In genomic region chr14:75341639-75342038, GRCh38 we compare ENCODE assay signal across 12 cellular contexts.
DNase-seq lines count a peak whose midpoint lies in the region; ATAC-seq, FAIRE-seq and TF ChIP-seq lines count a peak whose summit lies in the region.
"Had no signal": no experiment of that assay in that cellular context is flagged by ENCODE, and none has a peak within 500 bp of the region (broad histone marks: within the 10 kb centered on the region; RNA-seq: fewer than 3 reads in every experiment).

No MANE protein-coding gene starts in this region.

- H3K4me1 ChIP-seq in liver (ENCODE audit: control insufficient read depth in 4 of 4, insufficient read depth in 4 of 4, low read length in 3 of 4) (no peaks in the 10 kb centered on the region), HepG2 (ENCODE audit: insufficient read depth, low read length) (no peaks in the 10 kb centered on the region), pancreas (peaks cover 0 to 3% (median 0%) of the 10 kb centered on the region in 3 donors)
- no peaks in the 10 kb centered on the region for H3K4me1 ChIP-seq in CD8-positive, alpha-beta T cell (ENCODE audit: insufficient read depth, low read length)
- H3K4me1 ChIP-seq: A549 had no signal

- no peak for TF ChIP-seq POLR2A in HepG2 (IDR thresholded peaks at IDR 0.05; ENCODE audit: insufficient read depth in 1 of 2, low read depth in 2 of 2, low read length in 2 of 2)

- H4K20me1 ChIP-seq in HepG2 (ENCODE audit: insufficient read depth, low read length): no peaks in the 10 kb centered on the region

- intact Hi-C loops in HepG2 (cut with micrococcal nuclease; ENCODE audit: unreplicated experiment) (no loop called here), dorsolateral prefrontal cortex (cut with DNase I) (no loop called here), pancreas (cut with DNase I) (no loop called here)
- intact Hi-C loops in CD8-positive, alpha-beta T cell (cut with DNase I, micrococcal nuclease): no loop called here

- POLR2A ChIA-PET in HepG2 (lab: Yijun Ruan, JAX): no interaction called here
- POLR2A ChIA-PET in CD8-positive, alpha-beta T cell (lab: Charles Lee): interaction anchor here (1.6 kb wide), 1 partner anchor 8 kb away, joined by 9 read pairs; no protein-coding TSS in a partner anchor

- H3K27me3 ChIP-seq in liver (ENCODE audit: control insufficient read depth in 4 of 4, insufficient read depth in 4 of 4, low read length in 3 of 4): no peaks in the 10 kb centered on the region
- H3K27me3 ChIP-seq in HepG2 (ENCODE audit: control insufficient read depth in 1 of 2, insufficient read depth in 2 of 2, low read length in 2 of 2): 0 out of 5 replicates have a peak, but pooled peaks cover 0 to 8% of the 10 kb centered on the region in 2 experiments
- H3K27me3 ChIP-seq in dorsolateral prefrontal cortex: no peaks in the 10 kb centered on the region
- no peaks in the 10 kb centered on the region for H3K27me3 ChIP-seq in pancreas
- no peaks in the 10 kb centered on the region for H3K27me3 ChIP-seq in CD8-positive, alpha-beta T cell (ENCODE audit: insufficient read depth, low read length)

- TF ChIP-seq EP300 in HepG2 (IDR thresholded peaks at IDR 0.05; ENCODE audit: low read depth in 2 of 2, low read length in 2 of 2) (no peak), HepG2 (CRISPR knock-in tag; IDR thresholded peaks at IDR 0.05; ENCODE audit: borderline replicate concordance) (no peak)

- H3K4me3 ChIP-seq in liver (ENCODE audit: low read depth in 1 of 3, low read length in 3 of 3) (no peak overlapping the region), HepG2 (replicated peaks in 1 of 3; ENCODE audit: insufficient read depth in 1 of 3, low read depth in 2 of 3, low read length in 3 of 3) (no peak overlapping the region), dorsolateral prefrontal cortex (no peak overlapping the region), pancreas (no peak overlapping the region)
- H3K4me3 ChIP-seq in CD8-positive, alpha-beta T cell (ENCODE audit: low read depth, low read length): no peak overlapping the region
- H3K4me3 ChIP-seq: A549 had no signal

- in situ Hi-C loops in HepG2 (cut with HindIII; ENCODE audit: extremely low pct_ligation_motif_present, low pct_unique_long_range_greater_than_20kb): no loop called here

- peaks cover 1% of the 10 kb centered on the region for H3K4me1 Mint-ChIP-seq in CD8-positive, alpha-beta T cell (ENCODE audit: low read depth)

- CTCF ChIA-PET in HepG2 (lab: Yijun Ruan, JAX; ENCODE audit: low intra/inter-chr PET ratio, low total read pairs): no interaction called here
- CTCF ChIA-PET in CD8-positive, alpha-beta T cell (lab: Charles Lee): no interaction called here

- H3K27me3 Mint-ChIP-seq in CD8-positive, alpha-beta T cell (ENCODE audit: low read depth): peaks cover 5% of the 10 kb centered on the region

- H3K36me3 Mint-ChIP-seq in CD8-positive, alpha-beta T cell: no peaks in the 10 kb centered on the region

- BruUV-seq in HepG2 (replicated peaks; lab: Mats Ljungman, UMichigan): no TSS peak

- H3K27ac Mint-ChIP-seq in CD8-positive, alpha-beta T cell: no peak overlapping the region

- H3K4me2 ChIP-seq in HepG2 (ENCODE audit: low read depth, low read length): no peak overlapping the region
- H3K4me2 ChIP-seq: A549 had no signal

- ATAC-seq in HepG2 (no peak), pancreas (peak in 3 of 4 donors; percentile 22 to 77 (median 66))
- no peak for ATAC-seq in CD8-positive, alpha-beta T cell
- ATAC-seq: A549 had no signal

- TF ChIP-seq RAD21 in liver (IDR thresholded peaks at IDR 0.05) (no peak), HepG2 (CRISPR knock-in tag; IDR thresholded peaks at IDR 0.05) (no peak)

- H3K27ac ChIP-seq in liver (ENCODE audit: low read depth in 1 of 2, low read length in 2 of 2): peak overlapping the region; percentile 64 to 69
- H3K27ac ChIP-seq in HepG2 (ENCODE audit: extremely low read length, insufficient read depth, low read length): no peak overlapping the region
- H3K27ac ChIP-seq in dorsolateral prefrontal cortex: peak overlapping the region in 58 of 59 donors; percentile 1 to 91 (median 80)
- peak overlapping the region in 2 of 4 donors; percentile 41 for H3K27ac ChIP-seq in pancreas
- H3K27ac ChIP-seq in CD8-positive, alpha-beta T cell (ENCODE audit: low read depth, low read length): no peak overlapping the region
- H3K27ac ChIP-seq: A549, VCaP had no signal

- H3K9ac ChIP-seq in liver (ENCODE audit: low read depth in 1 of 2, low read length in 2 of 2) (no peak overlapping the region), HepG2 (ENCODE audit: insufficient read depth, low read depth, low read length) (no peak overlapping the region)

- FAIRE-seq in HepG2 (lab: Jason Lieb, UNC) (no peak), pancreas (lab: Jason Lieb, UNC) (no peak)
- FAIRE-seq: A549, endometrium had no signal

- DNase-seq in HepG2 (ENCODE audit: low spot score): no peak
- DNase-seq in dorsolateral prefrontal cortex: no peak
- no peak for DNase-seq in pancreas
- no peak for DNase-seq in DMS153 (lab: John Stamatoyannopoulos, UW)
- DNase-seq in HUDEP-2 (lab: John Stamatoyannopoulos, UW; ENCODE audit: unreplicated experiment in 76 of 76): no peak
- no peak for DNase-seq in CD8-positive, alpha-beta T cell
- DNase-seq in effector CD8-positive, alpha-beta T cell (lab: John Stamatoyannopoulos, UW): no peak
- DNase-seq: NCI-H1436 had no signal

- no peaks in the 10 kb centered on the region for H3K79me2 ChIP-seq in HepG2 (ENCODE audit: insufficient read depth, low read length)

- H3K4me3 Mint-ChIP-seq in CD8-positive, alpha-beta T cell: no peak overlapping the region

- no peak for TF ChIP-seq CTCF in liver (IDR thresholded peaks at IDR 0.05; ENCODE audit: low read depth, low read length, missing input control)
- TF ChIP-seq CTCF in HepG2 (CRISPR knock-in tag; IDR thresholded peaks at IDR 0.05): no peak
- no peak for TF ChIP-seq CTCF in dorsolateral prefrontal cortex (IDR thresholded peaks at IDR 0.05 in 54 of 56, conservative IDR thresholded peaks at IDR 0.05 in 2 of 56; ENCODE audit: low read depth in 1 of 56, partially characterized antibody in 56 of 56)
- TF ChIP-seq CTCF in pancreas (IDR thresholded peaks at IDR 0.05): no peak
- TF ChIP-seq CTCF in CD8-positive, alpha-beta T cell (IDR thresholded peaks at IDR 0.05): no peak

- H3K9me3 ChIP-seq in liver (ENCODE audit: control insufficient read depth in 4 of 4, low read length in 3 of 4) (no peaks in the 10 kb centered on the region), HepG2 (ENCODE audit: low read length) (no peaks in the 10 kb centered on the region), pancreas (no peaks in the 10 kb centered on the region)
- H3K9me3 ChIP-seq in CD8-positive, alpha-beta T cell (ENCODE audit: low read length): no peaks in the 10 kb centered on the region

- no peak overlapping the region for H2AFZ ChIP-seq in HepG2 (ENCODE audit: low read length)

- H3K36me3 ChIP-seq in liver (ENCODE audit: control insufficient read depth in 4 of 4, insufficient read depth in 3 of 4, low read depth in 1 of 4, low read length in 3 of 4) (no peaks in the 10 kb centered on the region), HepG2 (replicated peaks in 1 of 2; ENCODE audit: control insufficient read depth in 1 of 2, insufficient read depth in 2 of 2, low read length in 2 of 2) (no peaks in the 10 kb centered on the region), pancreas (no peaks in the 10 kb centered on the region)
- no peaks in the 10 kb centered on the region for H3K36me3 ChIP-seq in CD8-positive, alpha-beta T cell (ENCODE audit: insufficient read depth, low read length)

- H3K9me3 Mint-ChIP-seq in CD8-positive, alpha-beta T cell: peaks cover 7% of the 10 kb centered on the region

TF ChIP-seq in liver, 16 proteins besides CTCF, POLR2A, EP300 and RAD21 (continues in another document):
- TF ChIP-seq HNF4A (conservative IDR thresholded peaks at IDR 0.05) (no peak), EGR1 (IDR thresholded peaks at IDR 0.05; ENCODE audit: low read depth in 2 of 2) (no peak), RXRA (IDR thresholded peaks at IDR 0.05) (no peak), TAF1 (conservative IDR thresholded peaks at IDR 0.05) (no peak), YY1 (IDR thresholded peaks at IDR 0.05) (no peak), SP1 (IDR thresholded peaks at IDR 0.05) (no peak), JUND (IDR thresholded peaks at IDR 0.05) (no peak), GABPA (IDR thresholded peaks at IDR 0.05 in 1 of 2, conservative IDR thresholded peaks at IDR 0.05 in 1 of 2) (no peak)

TF ChIP-seq in HepG2, 621 proteins besides CTCF, POLR2A, EP300 and RAD21:
- TF ChIP-seq MAFK (conservative IDR thresholded peaks at IDR 0.05 in 1 of 2, IDR thresholded peaks at IDR 0.05 in 1 of 2; ENCODE audit: low read length in 2 of 2): peak in 1 of 2 experiments; percentile 14; a peak in 1 of 4 replicates
- TF ChIP-seq, protein P1, sequence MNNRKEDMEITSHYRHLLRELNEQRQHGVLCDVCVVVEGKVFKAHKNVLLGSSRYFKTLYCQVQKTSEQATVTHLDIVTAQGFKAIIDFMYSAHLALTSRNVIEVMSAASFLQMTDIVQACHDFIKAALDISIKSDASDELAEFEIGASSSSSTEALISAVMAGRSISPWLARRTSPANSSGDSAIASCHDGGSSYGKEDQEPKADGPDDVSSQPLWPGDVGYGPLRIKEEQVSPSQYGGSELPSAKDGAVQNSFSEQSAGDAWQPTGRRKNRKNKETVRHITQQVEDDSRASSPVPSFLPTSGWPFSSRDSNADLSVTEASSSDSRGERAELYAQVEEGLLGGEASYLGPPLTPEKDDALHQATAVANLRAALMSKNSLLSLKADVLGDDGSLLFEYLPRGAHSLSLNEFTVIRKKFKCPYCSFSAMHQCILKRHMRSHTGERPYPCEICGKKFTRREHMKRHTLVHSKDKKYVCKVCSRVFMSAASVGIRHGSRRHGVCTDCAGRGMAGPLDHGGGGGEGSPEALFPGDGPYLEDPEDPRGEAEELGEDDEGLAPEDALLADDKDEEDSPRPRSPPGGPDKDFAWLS (CRISPR knock-in tag; IDR thresholded peaks at IDR 0.05; ENCODE audit: borderline replicate concordance): no peak

Comparison
In these comparisons a context has a peak if more than half of its experiments do, and no peak if none do; other contexts are left out.
1. H3K27ac ChIP-seq: peak in liver (2 of 2) and dorsolateral prefrontal cortex (58 of 59); none in HepG2 (single experiment) and CD8-positive, alpha-beta T cell (single experiment).
2. ATAC-seq: peak in pancreas (3 of 4); none in HepG2 (single experiment) and CD8-positive, alpha-beta T cell (single experiment).